In the genomic region with DNA sequence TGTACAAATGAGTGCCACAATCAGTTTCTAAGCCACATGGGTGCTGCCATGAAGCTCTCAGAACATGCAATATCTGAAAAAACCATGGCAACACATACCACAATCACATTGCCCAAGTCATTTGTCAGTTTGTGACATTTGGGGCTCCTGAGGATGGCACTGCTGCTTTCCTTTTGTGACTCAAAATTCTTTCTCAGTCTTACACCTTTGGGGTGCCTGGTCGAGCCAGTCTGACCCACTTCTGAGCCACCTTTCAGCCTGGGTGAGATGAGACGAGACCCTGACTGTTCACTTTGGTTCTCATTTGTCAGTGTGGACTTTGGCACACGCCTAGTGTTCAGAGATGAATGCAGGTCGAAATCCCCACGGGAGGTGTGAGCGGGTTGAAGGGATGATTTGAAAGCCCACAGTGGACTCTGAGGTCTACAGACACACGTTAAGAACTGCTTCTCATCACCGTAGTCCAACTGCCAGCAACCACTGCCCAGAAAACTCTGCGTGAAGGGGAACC, we compare ENCODE assay signal across 1 cellular context.
TF ChIP-seq lines count a peak whose summit lies in the region.

No MANE protein-coding gene starts in this region.

TF ChIP-seq in H1, 55 proteins besides CTCF, POLR2A, EP300 and RAD21 (continued from another document):
- TF ChIP-seq, protein P1, sequence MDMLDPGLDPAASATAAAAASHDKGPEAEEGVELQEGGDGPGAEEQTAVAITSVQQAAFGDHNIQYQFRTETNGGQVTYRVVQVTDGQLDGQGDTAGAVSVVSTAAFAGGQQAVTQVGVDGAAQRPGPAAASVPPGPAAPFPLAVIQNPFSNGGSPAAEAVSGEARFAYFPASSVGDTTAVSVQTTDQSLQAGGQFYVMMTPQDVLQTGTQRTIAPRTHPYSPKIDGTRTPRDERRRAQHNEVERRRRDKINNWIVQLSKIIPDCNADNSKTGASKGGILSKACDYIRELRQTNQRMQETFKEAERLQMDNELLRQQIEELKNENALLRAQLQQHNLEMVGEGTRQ (IDR thresholded peaks at IDR 0.05; ENCODE audit: low read length), result no peak
- no peak for TF ChIP-seq PHF8 (conservative IDR thresholded peaks at IDR 0.05; ENCODE audit: low read depth, low read length)
- no peak for TF ChIP-seq SP4 (IDR thresholded peaks at IDR 0.05; ENCODE audit: low read length)
